1 cellular context compared by ENCODE assay signal in the genomic region with DNA sequence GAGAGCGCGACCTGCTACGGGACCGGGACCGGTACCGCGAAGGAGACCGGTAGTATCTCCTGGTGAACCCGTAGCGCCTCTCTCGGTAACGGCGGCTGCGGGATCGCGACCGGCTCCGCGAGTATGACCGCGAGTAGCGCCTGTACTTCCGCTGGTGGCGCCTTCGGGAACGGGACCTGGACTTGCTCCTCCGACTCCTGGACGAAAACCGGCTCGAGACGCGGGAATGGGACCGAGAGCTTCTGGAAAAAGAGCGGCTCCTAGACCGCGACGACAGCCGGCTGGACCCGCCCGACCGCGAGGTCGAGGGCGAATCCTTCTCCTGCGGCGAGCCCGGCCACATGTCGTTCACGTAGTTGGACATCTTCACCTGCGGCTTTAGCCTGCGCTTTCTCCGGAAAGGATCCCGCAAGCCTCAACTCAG.
TF ChIP-seq lines count a peak whose summit lies in the region.

No MANE protein-coding gene starts in this region.

TF ChIP-seq in GM23338, 12 proteins besides CTCF, POLR2A, EP300 and RAD21 (continued from another document):
- TF ChIP-seq ZNF462 (CRISPR knock-in tag; IDR thresholded peaks at IDR 0.05), result no peak
- no peak for TF ChIP-seq JUNB (IDR thresholded peaks at IDR 0.05; ENCODE audit: unreplicated experiment)
- TF ChIP-seq NANOG (IDR thresholded peaks at IDR 0.05; ENCODE audit: borderline replicate concordance), result no peak
- TF ChIP-seq, protein P1, sequence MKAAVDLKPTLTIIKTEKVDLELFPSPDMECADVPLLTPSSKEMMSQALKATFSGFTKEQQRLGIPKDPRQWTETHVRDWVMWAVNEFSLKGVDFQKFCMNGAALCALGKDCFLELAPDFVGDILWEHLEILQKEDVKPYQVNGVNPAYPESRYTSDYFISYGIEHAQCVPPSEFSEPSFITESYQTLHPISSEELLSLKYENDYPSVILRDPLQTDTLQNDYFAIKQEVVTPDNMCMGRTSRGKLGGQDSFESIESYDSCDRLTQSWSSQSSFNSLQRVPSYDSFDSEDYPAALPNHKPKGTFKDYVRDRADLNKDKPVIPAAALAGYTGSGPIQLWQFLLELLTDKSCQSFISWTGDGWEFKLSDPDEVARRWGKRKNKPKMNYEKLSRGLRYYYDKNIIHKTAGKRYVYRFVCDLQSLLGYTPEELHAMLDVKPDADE (IDR thresholded peaks at IDR 0.05), result no peak
- no peak for TF ChIP-seq STAT1 (IDR thresholded peaks at IDR 0.05; ENCODE audit: unreplicated experiment)
- no peak for TF ChIP-seq CREB1 (CRISPR knock-in tag; IDR thresholded peaks at IDR 0.05; ENCODE audit: low read depth)
- TF ChIP-seq ZNF331 (CRISPR knock-in tag; IDR thresholded peaks at IDR 0.05; ENCODE audit: low read depth), result no peak
